Comparison of ENCODE assay signal across 8 cellular contexts in genomic region chr15:52256366-52256765, GRCh38. TPM values are rescaled to one million over a fixed set of nuclear protein-coding genes. Genes with fewer than 3 reads are reported as not detected.
DNase-seq lines count a peak whose midpoint lies in the region; ATAC-seq lines count a peak whose summit lies in the region.

No MANE protein-coding gene starts in this region.

- peak; percentile 93 for DNase-seq in G401 (ENCODE audit: low spot score)
- DNase-seq in HUDEP-2 (lab: John Stamatoyannopoulos, UW; ENCODE audit: unreplicated experiment in 76 of 76): peak in 46 of 76 experiments; percentile 2 to 56 (median 21)
- DNase-seq in RPMI8226: peak; percentile 88
- DNase-seq in activated T-helper 1 cell treated with anti-CD3 and anti-CD28 coated beads, Interleukin-2, amount 50 U/mL, for 16 hours (ENCODE audit: low read depth in 1 of 2, low spot score in 1 of 2): peak; percentile 41 to 57
- peak; percentile 91 for DNase-seq in fibroblast of peridontal ligament (ENCODE audit: extremely low read depth)
- DNase-seq in non-pigmented ciliary epithelial cell (ENCODE audit: low read depth): peak; percentile 49
- DNase-seq in substantia nigra (lab: John Stamatoyannopoulos, UW): peak in 40 of 49 donors; percentile 6 to 79 (median 46)

- in situ Hi-C loops in G401 (cut with HindIII; ENCODE audit: low sequenced_read_pairs): no loop called here

- ATAC-seq in HG02884 (IDR thresholded peaks at IDR 0.05; ENCODE audit: unreplicated experiment): no peak

- no peak overlapping the region for H3K27ac ChIP-seq in substantia nigra (ENCODE audit: low read depth, low read length, poor library complexity, severe bottlenecking)

RNA-seq across cellular contexts. Expression of gene MYO5C, which starts 39.2 kb away (rescaled TPM):
- 1.3 and 4.2 TPM in 2 replicates for total RNA-seq in G401 (2014; rRNA removed; shearing (Covaris generic))

Comparison
In these comparisons a context has a peak if more than half of its experiments do, and no peak if none do; other contexts are left out.
1. DNase-seq: peak in every context shown above with its lines; median percentile 93 in G401; 91 in fibroblast of peridontal ligament; 88 in RPMI8226; 49 in activated T-helper 1 cell treated with anti-CD3 and anti-CD28 coated beads, Interleukin-2, amount 50 U/mL, for 16 hours; 49 in non-pigmented ciliary epithelial cell; 46 in substantia nigra; 21 in HUDEP-2.